12 cellular contexts compared by ENCODE assay signal in genomic region chr20:1369970-1370369, GRCh38. TPM values are rescaled to one million over a fixed set of nuclear protein-coding genes. Genes with fewer than 3 reads are reported as not detected.
DNase-seq lines count a peak whose midpoint lies in the region; ATAC-seq, FAIRE-seq and TF ChIP-seq lines count a peak whose summit lies in the region.
"Had no signal": no experiment of that assay in that cellular context is flagged by ENCODE, and none has a peak within 500 bp of the region (broad histone marks: within the 10 kb centered on the region; RNA-seq: fewer than 3 reads in every experiment).

No MANE protein-coding gene starts in this region.

- no peak for DNase-seq in stimulated activated naive CD8-positive, alpha-beta T cell treated with anti-CD3 and anti-CD28 coated beads, Interleukin-15, Interleukin-2, amounts not matched to agents 100 U/mL and 50 U/mL, for 24 hours
- DNase-seq in nephron progenitor cell (no peak), GM12892 (ENCODE audit: insufficient read length) (no peak)
- DNase-seq in activated effector memory CD4-positive, alpha-beta T cell treated with anti-CD3 and anti-CD28 coated beads, Interleukin-2, amount 50 U/mL, for 16 hours: no peak
- DNase-seq: activated CD4-positive, CD25-positive, alpha-beta regulatory T cell; upper lobe of right lung had no signal

- no peak for FAIRE-seq in GM12892 (lab: Jason Lieb, UNC)
- FAIRE-seq: GM12878 had no signal

- H3K36me3 Mint-ChIP-seq in stimulated activated naive CD8-positive, alpha-beta T cell treated with anti-CD3 and anti-CD28 coated beads, Interleukin-15, Interleukin-2, amounts not matched to agents 100 ng/mL and 50 ng/mL, for 24 hours (ENCODE audit: low read depth): peaks cover 82% of the 10 kb centered on the region
- H3K36me3 Mint-ChIP-seq in brain (peaks cover 68% of the 10 kb centered on the region), nephron progenitor cell (ENCODE audit: low read depth) (peaks cover 65% of the 10 kb centered on the region)

- no peak for TF ChIP-seq CTCF in brain (conservative IDR thresholded peaks at IDR 0.05)
- TF ChIP-seq CTCF in nephron progenitor cell (IDR thresholded peaks at IDR 0.05): no peak

- no peak for ATAC-seq in stimulated activated naive CD8-positive, alpha-beta T cell treated with anti-CD3 and anti-CD28 coated beads, Interleukin-15, Interleukin-2, amounts not matched to agents 100 U/mL and 50 U/mL, for 24 hours
- no peak for ATAC-seq in GM19455 (IDR thresholded peaks at IDR 0.05; ENCODE audit: unreplicated experiment)
- ATAC-seq: GM12878, upper lobe of right lung had no signal

- H3K4me1 Mint-ChIP-seq in stimulated activated naive CD8-positive, alpha-beta T cell treated with anti-CD3 and anti-CD28 coated beads, Interleukin-15, Interleukin-2, amounts not matched to agents 100 ng/mL and 50 ng/mL, for 24 hours (ENCODE audit: low read depth): peaks cover 40% of the 10 kb centered on the region
- H3K4me1 Mint-ChIP-seq in brain: peaks cover 31% of the 10 kb centered on the region
- H3K4me1 Mint-ChIP-seq in nephron progenitor cell: peaks cover 53% of the 10 kb centered on the region
- H3K4me1 Mint-ChIP-seq: memory B cell had no signal

- TF ChIP-seq POLR2A in GM12892 (IDR thresholded peaks at IDR 0.05; ENCODE audit: low read depth, low read length): no peak

- peak overlapping the region; percentile 9 for H3K27ac Mint-ChIP-seq in stimulated activated naive CD8-positive, alpha-beta T cell treated with anti-CD3 and anti-CD28 coated beads, Interleukin-15, Interleukin-2, amounts not matched to agents 100 ng/mL and 50 ng/mL, for 24 hours
- peak overlapping the region in 4 of 5 experiments; percentile 8 to 78 (median 55) for H3K27ac Mint-ChIP-seq in brain
- peak overlapping the region; percentile 87 for H3K27ac Mint-ChIP-seq in nephron progenitor cell
- H3K27ac Mint-ChIP-seq: dendritic cell treated with granulocyte-macrophage colony-stimulating factor and Interleukin-4, amounts not matched to agents 40 ng/mL and 50 ng/mL, for 4 days; memory B cell had no signal

- H3K27me3 Mint-ChIP-seq in stimulated activated naive CD8-positive, alpha-beta T cell treated with anti-CD3 and anti-CD28 coated beads, Interleukin-15, Interleukin-2, amounts not matched to agents 100 ng/mL and 50 ng/mL, for 24 hours: no peaks in the 10 kb centered on the region
- H3K27me3 Mint-ChIP-seq in brain (no peaks in the 10 kb centered on the region), nephron progenitor cell (ENCODE audit: low read depth, poor library complexity) (peaks cover 2% of the 10 kb centered on the region)
- H3K27me3 Mint-ChIP-seq: dendritic cell treated with granulocyte-macrophage colony-stimulating factor and Interleukin-4, amounts not matched to agents 40 ng/mL and 50 ng/mL, for 4 days; memory B cell had no signal

- no peak overlapping the region for H3K4me3 Mint-ChIP-seq in stimulated activated naive CD8-positive, alpha-beta T cell treated with anti-CD3 and anti-CD28 coated beads, Interleukin-15, Interleukin-2, amounts not matched to agents 100 ng/mL and 50 ng/mL, for 24 hours
- peak overlapping the region in 1 of 5 experiments; percentile 8 for H3K4me3 Mint-ChIP-seq in brain
- H3K4me3 Mint-ChIP-seq in nephron progenitor cell: no peak overlapping the region
- H3K4me3 Mint-ChIP-seq: dendritic cell treated with granulocyte-macrophage colony-stimulating factor and Interleukin-4, amounts not matched to agents 40 ng/mL and 50 ng/mL, for 4 days; memory B cell had no signal

- no peaks in the 10 kb centered on the region for H3K9me3 Mint-ChIP-seq in stimulated activated naive CD8-positive, alpha-beta T cell treated with anti-CD3 and anti-CD28 coated beads, Interleukin-15, Interleukin-2, amounts not matched to agents 100 ng/mL and 50 ng/mL, for 24 hours
- H3K9me3 Mint-ChIP-seq in brain (peaks cover 0 to 7% (median 2%) of the 10 kb centered on the region in 5 experiments), nephron progenitor cell (peaks cover 17% of the 10 kb centered on the region)
- H3K9me3 Mint-ChIP-seq: dendritic cell treated with granulocyte-macrophage colony-stimulating factor and Interleukin-4, amounts not matched to agents 40 ng/mL and 50 ng/mL, for 4 days had no signal

RNA-seq across cellular contexts. Expression of gene FKBP1A, which starts 22.9 kb away (rescaled TPM):
- polyA plus RNA-seq in brain (ENCODE audit: insufficient read depth, low read depth, low replicate concordance): 396 TPM
- 207 TPM for polyA plus RNA-seq in GM12892 (2012; ENCODE audit: missing spikeins)

RNA-seq across cellular contexts. Expression of gene SDCBP2, which starts 41.0 kb away (rescaled TPM):
- 9.5 TPM for polyA plus RNA-seq in brain (ENCODE audit: insufficient read depth, low read depth, low replicate concordance)
- 1.1 TPM for polyA plus RNA-seq in GM12892 (2012; ENCODE audit: missing spikeins)

Comparison
In these comparisons a context has a peak if more than half of its experiments do, and no peak if none do; other contexts are left out.
1. H3K27ac Mint-ChIP-seq: peak in every context shown above with its lines; median percentile 87 in nephron progenitor cell; 55 in brain; 9 in stimulated activated naive CD8-positive, alpha-beta T cell treated with anti-CD3 and anti-CD28 coated beads, Interleukin-15, Interleukin-2, amounts not matched to agents 100 ng/mL and 50 ng/mL, for 24 hours.